In genomic region chr17:57375770-57376181, GRCh38 we compare ENCODE assay signal across 1 cellular context.
TF ChIP-seq lines count a peak whose summit lies in the region.

No MANE protein-coding gene starts in this region.

TF ChIP-seq in H1, 55 proteins besides CTCF, POLR2A, EP300 and RAD21 (continued from another document):
- TF ChIP-seq MAX (IDR thresholded peaks at IDR 0.05): no peak
- no peak for TF ChIP-seq NANOG (IDR thresholded peaks at IDR 0.05; ENCODE audit: insufficient read depth, low read depth, low read length, poor library complexity, severe bottlenecking)
- TF ChIP-seq, protein P1, sequence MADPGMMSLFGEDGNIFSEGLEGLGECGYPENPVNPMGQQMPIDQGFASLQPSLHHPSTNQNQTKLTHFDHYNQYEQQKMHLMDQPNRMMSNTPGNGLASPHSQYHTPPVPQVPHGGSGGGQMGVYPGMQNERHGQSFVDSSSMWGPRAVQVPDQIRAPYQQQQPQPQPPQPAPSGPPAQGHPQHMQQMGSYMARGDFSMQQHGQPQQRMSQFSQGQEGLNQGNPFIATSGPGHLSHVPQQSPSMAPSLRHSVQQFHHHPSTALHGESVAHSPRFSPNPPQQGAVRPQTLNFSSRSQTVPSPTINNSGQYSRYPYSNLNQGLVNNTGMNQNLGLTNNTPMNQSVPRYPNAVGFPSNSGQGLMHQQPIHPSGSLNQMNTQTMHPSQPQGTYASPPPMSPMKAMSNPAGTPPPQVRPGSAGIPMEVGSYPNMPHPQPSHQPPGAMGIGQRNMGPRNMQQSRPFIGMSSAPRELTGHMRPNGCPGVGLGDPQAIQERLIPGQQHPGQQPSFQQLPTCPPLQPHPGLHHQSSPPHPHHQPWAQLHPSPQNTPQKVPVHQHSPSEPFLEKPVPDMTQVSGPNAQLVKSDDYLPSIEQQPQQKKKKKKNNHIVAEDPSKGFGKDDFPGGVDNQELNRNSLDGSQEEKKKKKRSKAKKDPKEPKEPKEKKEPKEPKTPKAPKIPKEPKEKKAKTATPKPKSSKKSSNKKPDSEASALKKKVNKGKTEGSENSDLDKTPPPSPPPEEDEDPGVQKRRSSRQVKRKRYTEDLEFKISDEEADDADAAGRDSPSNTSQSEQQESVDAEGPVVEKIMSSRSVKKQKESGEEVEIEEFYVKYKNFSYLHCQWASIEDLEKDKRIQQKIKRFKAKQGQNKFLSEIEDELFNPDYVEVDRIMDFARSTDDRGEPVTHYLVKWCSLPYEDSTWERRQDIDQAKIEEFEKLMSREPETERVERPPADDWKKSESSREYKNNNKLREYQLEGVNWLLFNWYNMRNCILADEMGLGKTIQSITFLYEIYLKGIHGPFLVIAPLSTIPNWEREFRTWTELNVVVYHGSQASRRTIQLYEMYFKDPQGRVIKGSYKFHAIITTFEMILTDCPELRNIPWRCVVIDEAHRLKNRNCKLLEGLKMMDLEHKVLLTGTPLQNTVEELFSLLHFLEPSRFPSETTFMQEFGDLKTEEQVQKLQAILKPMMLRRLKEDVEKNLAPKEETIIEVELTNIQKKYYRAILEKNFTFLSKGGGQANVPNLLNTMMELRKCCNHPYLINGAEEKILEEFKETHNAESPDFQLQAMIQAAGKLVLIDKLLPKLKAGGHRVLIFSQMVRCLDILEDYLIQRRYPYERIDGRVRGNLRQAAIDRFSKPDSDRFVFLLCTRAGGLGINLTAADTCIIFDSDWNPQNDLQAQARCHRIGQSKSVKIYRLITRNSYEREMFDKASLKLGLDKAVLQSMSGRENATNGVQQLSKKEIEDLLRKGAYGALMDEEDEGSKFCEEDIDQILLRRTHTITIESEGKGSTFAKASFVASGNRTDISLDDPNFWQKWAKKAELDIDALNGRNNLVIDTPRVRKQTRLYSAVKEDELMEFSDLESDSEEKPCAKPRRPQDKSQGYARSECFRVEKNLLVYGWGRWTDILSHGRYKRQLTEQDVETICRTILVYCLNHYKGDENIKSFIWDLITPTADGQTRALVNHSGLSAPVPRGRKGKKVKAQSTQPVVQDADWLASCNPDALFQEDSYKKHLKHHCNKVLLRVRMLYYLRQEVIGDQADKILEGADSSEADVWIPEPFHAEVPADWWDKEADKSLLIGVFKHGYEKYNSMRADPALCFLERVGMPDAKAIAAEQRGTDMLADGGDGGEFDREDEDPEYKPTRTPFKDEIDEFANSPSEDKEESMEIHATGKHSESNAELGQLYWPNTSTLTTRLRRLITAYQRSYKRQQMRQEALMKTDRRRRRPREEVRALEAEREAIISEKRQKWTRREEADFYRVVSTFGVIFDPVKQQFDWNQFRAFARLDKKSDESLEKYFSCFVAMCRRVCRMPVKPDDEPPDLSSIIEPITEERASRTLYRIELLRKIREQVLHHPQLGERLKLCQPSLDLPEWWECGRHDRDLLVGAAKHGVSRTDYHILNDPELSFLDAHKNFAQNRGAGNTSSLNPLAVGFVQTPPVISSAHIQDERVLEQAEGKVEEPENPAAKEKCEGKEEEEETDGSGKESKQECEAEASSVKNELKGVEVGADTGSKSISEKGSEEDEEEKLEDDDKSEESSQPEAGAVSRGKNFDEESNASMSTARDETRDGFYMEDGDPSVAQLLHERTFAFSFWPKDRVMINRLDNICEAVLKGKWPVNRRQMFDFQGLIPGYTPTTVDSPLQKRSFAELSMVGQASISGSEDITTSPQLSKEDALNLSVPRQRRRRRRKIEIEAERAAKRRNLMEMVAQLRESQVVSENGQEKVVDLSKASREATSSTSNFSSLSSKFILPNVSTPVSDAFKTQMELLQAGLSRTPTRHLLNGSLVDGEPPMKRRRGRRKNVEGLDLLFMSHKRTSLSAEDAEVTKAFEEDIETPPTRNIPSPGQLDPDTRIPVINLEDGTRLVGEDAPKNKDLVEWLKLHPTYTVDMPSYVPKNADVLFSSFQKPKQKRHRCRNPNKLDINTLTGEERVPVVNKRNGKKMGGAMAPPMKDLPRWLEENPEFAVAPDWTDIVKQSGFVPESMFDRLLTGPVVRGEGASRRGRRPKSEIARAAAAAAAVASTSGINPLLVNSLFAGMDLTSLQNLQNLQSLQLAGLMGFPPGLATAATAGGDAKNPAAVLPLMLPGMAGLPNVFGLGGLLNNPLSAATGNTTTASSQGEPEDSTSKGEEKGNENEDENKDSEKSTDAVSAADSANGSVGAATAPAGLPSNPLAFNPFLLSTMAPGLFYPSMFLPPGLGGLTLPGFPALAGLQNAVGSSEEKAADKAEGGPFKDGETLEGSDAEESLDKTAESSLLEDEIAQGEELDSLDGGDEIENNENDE (IDR thresholded peaks at IDR 0.05; ENCODE audit: insufficient replicate concordance, low read length): no peak
- TF ChIP-seq SIRT6 (IDR thresholded peaks at IDR 0.05; ENCODE audit: low read length): no peak
- no peak for TF ChIP-seq BCL11A (IDR thresholded peaks at IDR 0.05; ENCODE audit: low read depth in 2 of 2, low read length in 2 of 2)
- no peak for TF ChIP-seq BACH1 (IDR thresholded peaks at IDR 0.05; ENCODE audit: low read length)
- TF ChIP-seq EZH2 (IDR thresholded peaks at IDR 0.05; ENCODE audit: low read depth, low read length, severe bottlenecking): no peak
- TF ChIP-seq HDAC6 (IDR thresholded peaks at IDR 0.05; ENCODE audit: low read depth, low read length): no peak
- TF ChIP-seq CEBPB (IDR thresholded peaks at IDR 0.05; ENCODE audit: low read depth, low read length): no peak
